ENCODE assay signal across 1 cellular context in genomic region chr4:152535903-152536544, GRCh38.
TF ChIP-seq lines count a peak whose summit lies in the region.

A gene with protein sequence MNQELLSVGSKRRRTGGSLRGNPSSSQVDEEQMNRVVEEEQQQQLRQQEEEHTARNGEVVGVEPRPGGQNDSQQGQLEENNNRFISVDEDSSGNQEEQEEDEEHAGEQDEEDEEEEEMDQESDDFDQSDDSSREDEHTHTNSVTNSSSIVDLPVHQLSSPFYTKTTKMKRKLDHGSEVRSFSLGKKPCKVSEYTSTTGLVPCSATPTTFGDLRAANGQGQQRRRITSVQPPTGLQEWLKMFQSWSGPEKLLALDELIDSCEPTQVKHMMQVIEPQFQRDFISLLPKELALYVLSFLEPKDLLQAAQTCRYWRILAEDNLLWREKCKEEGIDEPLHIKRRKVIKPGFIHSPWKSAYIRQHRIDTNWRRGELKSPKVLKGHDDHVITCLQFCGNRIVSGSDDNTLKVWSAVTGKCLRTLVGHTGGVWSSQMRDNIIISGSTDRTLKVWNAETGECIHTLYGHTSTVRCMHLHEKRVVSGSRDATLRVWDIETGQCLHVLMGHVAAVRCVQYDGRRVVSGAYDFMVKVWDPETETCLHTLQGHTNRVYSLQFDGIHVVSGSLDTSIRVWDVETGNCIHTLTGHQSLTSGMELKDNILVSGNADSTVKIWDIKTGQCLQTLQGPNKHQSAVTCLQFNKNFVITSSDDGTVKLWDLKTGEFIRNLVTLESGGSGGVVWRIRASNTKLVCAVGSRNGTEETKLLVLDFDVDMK (minus strand): TSS chr4:152536092. CDS start chr4:152411803, 124,289 bp downstream.

TF ChIP-seq in HepG2, 621 proteins besides CTCF, POLR2A, EP300 and RAD21 (continued from another document and continues in another):
- TF ChIP-seq ZNF281 (CRISPR knock-in tag; IDR thresholded peaks at IDR 0.05; ENCODE audit: borderline replicate concordance) = no peak; the same call in 1 of the 2 replicates
- TF ChIP-seq ZNF260 (CRISPR knock-in tag; IDR thresholded peaks at IDR 0.05; ENCODE audit: borderline replicate concordance, low read depth) = no peak
- peak; percentile 58 for TF ChIP-seq CEBPG (CRISPR knock-in tag; IDR thresholded peaks at IDR 0.05)
- TF ChIP-seq HNRNPLL (IDR thresholded peaks at IDR 0.05; ENCODE audit: low read depth, low read length, poor library complexity, severe bottlenecking) = peak; percentile 88
- 0 out of 2 replicates have a peak, but pooled peaks have one; percentile 32 for TF ChIP-seq MLX (CRISPR knock-in tag; IDR thresholded peaks at IDR 0.05)
- TF ChIP-seq KDM3A (CRISPR knock-in tag; IDR thresholded peaks at IDR 0.05; ENCODE audit: low read depth) = no peak; the same call in 1 of the 2 replicates
- TF ChIP-seq NFIB (CRISPR knock-in tag; IDR thresholded peaks at IDR 0.05; ENCODE audit: borderline replicate concordance) = no peak
- no peak for TF ChIP-seq NFATC3 (CRISPR knock-in tag; IDR thresholded peaks at IDR 0.05)
- TF ChIP-seq, protein P1, sequence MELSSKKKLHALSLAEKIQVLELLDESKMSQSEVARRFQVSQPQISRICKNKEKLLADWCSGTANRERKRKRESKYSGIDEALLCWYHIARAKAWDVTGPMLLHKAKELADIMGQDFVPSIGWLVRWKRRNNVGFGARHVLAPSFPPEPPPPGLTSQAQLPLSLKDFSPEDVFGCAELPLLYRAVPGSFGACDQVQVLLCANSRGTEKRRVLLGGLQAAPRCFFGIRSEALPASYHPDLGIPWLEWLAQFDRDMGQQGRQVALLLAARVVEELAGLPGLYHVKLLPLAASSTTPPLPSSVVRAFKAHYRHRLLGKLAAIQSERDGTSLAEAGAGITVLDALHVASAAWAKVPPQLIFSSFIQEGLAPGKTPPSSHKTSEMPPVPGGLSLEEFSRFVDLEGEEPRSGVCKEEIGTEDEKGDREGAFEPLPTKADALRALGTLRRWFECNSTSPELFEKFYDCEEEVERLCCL (CRISPR knock-in tag; IDR thresholded peaks at IDR 0.05; ENCODE audit: borderline replicate concordance) = peak; percentile 50; the same call in 1 of the 2 replicates
- no peak for TF ChIP-seq JARID2 (CRISPR knock-in tag; IDR thresholded peaks at IDR 0.05; ENCODE audit: insufficient replicate concordance)
- TF ChIP-seq ZNF460 (CRISPR knock-in tag; IDR thresholded peaks at IDR 0.05; ENCODE audit: borderline replicate concordance) = no peak
- peak; percentile 88 for TF ChIP-seq HDAC1 (CRISPR knock-in tag; IDR thresholded peaks at IDR 0.05)
- no peak for TF ChIP-seq SMC3 (IDR thresholded peaks at IDR 0.05; ENCODE audit: low read length)
- TF ChIP-seq, protein P2, sequence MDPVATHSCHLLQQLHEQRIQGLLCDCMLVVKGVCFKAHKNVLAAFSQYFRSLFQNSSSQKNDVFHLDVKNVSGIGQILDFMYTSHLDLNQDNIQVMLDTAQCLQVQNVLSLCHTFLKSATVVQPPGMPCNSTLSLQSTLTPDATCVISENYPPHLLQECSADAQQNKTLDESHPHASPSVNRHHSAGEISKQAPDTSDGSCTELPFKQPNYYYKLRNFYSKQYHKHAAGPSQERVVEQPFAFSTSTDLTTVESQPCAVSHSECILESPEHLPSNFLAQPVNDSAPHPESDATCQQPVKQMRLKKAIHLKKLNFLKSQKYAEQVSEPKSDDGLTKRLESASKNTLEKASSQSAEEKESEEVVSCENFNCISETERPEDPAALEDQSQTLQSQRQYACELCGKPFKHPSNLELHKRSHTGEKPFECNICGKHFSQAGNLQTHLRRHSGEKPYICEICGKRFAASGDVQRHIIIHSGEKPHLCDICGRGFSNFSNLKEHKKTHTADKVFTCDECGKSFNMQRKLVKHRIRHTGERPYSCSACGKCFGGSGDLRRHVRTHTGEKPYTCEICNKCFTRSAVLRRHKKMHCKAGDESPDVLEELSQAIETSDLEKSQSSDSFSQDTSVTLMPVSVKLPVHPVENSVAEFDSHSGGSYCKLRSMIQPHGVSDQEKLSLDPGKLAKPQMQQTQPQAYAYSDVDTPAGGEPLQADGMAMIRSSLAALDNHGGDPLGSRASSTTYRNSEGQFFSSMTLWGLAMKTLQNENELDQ (CRISPR knock-in tag; IDR thresholded peaks at IDR 0.05; ENCODE audit: borderline replicate concordance) = no peak
- TF ChIP-seq, protein P3, sequence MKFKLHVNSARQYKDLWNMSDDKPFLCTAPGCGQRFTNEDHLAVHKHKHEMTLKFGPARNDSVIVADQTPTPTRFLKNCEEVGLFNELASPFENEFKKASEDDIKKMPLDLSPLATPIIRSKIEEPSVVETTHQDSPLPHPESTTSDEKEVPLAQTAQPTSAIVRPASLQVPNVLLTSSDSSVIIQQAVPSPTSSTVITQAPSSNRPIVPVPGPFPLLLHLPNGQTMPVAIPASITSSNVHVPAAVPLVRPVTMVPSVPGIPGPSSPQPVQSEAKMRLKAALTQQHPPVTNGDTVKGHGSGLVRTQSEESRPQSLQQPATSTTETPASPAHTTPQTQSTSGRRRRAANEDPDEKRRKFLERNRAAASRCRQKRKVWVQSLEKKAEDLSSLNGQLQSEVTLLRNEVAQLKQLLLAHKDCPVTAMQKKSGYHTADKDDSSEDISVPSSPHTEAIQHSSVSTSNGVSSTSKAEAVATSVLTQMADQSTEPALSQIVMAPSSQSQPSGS (CRISPR knock-in tag; IDR thresholded peaks at IDR 0.05) = peak; percentile 61; the same call in 1 of the 2 replicates
- TF ChIP-seq KAT2B (IDR thresholded peaks at IDR 0.05; ENCODE audit: borderline replicate concordance, low read depth, low read length) = no peak
- no peak for TF ChIP-seq ZSCAN22 (CRISPR knock-in tag; IDR thresholded peaks at IDR 0.05)
- no peak for TF ChIP-seq GATA4 (IDR thresholded peaks at IDR 0.05; ENCODE audit: borderline replicate concordance, low read depth)
- TF ChIP-seq ZNF235 (CRISPR knock-in tag; IDR thresholded peaks at IDR 0.05; ENCODE audit: borderline replicate concordance) = peak; percentile 87
- peak; percentile 44 for TF ChIP-seq RBM39 (IDR thresholded peaks at IDR 0.05; ENCODE audit: low read depth, low read length, poor library complexity, severe bottlenecking)
- peak; percentile 100 for TF ChIP-seq ZNF563 (CRISPR knock-in tag; IDR thresholded peaks at IDR 0.05)
- 0 out of 2 replicates have a peak, but pooled peaks have one; percentile 36 for TF ChIP-seq HNRNPUL1 (IDR thresholded peaks at IDR 0.05; ENCODE audit: low read depth, low read length)
- TF ChIP-seq, protein P4, sequence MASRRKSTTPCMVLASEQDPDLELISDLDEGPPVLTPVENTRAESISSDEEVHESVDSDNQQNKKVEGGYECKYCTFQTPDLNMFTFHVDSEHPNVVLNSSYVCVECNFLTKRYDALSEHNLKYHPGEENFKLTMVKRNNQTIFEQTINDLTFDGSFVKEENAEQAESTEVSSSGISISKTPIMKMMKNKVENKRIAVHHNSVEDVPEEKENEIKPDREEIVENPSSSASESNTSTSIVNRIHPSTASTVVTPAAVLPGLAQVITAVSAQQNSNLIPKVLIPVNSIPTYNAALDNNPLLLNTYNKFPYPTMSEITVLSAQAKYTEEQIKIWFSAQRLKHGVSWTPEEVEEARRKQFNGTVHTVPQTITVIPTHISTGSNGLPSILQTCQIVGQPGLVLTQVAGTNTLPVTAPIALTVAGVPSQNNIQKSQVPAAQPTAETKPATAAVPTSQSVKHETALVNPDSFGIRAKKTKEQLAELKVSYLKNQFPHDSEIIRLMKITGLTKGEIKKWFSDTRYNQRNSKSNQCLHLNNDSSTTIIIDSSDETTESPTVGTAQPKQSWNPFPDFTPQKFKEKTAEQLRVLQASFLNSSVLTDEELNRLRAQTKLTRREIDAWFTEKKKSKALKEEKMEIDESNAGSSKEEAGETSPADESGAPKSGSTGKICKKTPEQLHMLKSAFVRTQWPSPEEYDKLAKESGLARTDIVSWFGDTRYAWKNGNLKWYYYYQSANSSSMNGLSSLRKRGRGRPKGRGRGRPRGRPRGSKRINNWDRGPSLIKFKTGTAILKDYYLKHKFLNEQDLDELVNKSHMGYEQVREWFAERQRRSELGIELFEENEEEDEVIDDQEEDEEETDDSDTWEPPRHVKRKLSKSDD (CRISPR knock-in tag; IDR thresholded peaks at IDR 0.05; ENCODE audit: low read depth) = peak; percentile 69; the same call in 1 of the 2 replicates
- TF ChIP-seq, protein P5, sequence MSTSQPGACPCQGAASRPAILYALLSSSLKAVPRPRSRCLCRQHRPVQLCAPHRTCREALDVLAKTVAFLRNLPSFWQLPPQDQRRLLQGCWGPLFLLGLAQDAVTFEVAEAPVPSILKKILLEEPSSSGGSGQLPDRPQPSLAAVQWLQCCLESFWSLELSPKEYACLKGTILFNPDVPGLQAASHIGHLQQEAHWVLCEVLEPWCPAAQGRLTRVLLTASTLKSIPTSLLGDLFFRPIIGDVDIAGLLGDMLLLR (CRISPR knock-in tag; IDR thresholded peaks at IDR 0.05) = no peak
- TF ChIP-seq USF2 (IDR thresholded peaks at IDR 0.05; ENCODE audit: low read depth, low read length) = no peak
- TF ChIP-seq USF2 (CRISPR knock-in tag; IDR thresholded peaks at IDR 0.05; ENCODE audit: borderline replicate concordance) = peak; percentile 63; the same call in 1 of the 2 replicates
- TF ChIP-seq, protein P6, sequence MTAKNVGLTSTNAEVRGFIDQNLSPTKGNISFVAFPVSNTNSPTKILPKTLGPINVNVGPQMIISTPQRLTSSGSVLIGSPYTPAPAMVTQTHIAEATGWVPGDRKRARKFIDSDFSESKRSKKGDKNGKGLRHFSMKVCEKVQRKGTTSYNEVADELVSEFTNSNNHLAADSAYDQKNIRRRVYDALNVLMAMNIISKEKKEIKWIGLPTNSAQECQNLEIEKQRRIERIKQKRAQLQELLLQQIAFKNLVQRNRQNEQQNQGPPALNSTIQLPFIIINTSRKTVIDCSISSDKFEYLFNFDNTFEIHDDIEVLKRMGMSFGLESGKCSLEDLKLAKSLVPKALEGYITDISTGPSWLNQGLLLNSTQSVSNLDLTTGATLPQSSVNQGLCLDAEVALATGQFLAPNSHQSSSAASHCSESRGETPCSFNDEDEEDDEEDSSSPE (CRISPR knock-in tag; IDR thresholded peaks at IDR 0.05) = peak; percentile 72
